ENCODE assay signal across 8 cellular contexts in genomic region chr17:79188048-79188447, GRCh38.
DNase-seq lines count a peak whose midpoint lies in the region; ATAC-seq and TF ChIP-seq lines count a peak whose summit lies in the region.

No MANE protein-coding gene starts in this region.

- H3K27ac Mint-ChIP-seq in endodermal cell (no peak overlapping the region), progenitor cell of endocrine pancreas (no peak overlapping the region)
- H3K27ac Mint-ChIP-seq in CD8-positive, alpha-beta memory T cell: no peak overlapping the region

- H3K4me3 ChIP-seq in endodermal cell (ENCODE audit: low read length): no peak overlapping the region
- H3K4me3 ChIP-seq in CD8-positive, alpha-beta memory T cell (ENCODE audit: low read length): no peak overlapping the region

- 38 to 69% methylated on average over 2 to 14 of the region's 14 CpGs for whole genome bisulfite sequencing in endodermal cell (ENCODE audit: insufficient coverage in 1 of 2, insufficient read length in 1 of 2), 2 experiments

- H3K27me3 ChIP-seq in endodermal cell (ENCODE audit: control insufficient read depth, insufficient read depth, low read length, poor library complexity, severe bottlenecking): peaks cover 39% of the 10 kb centered on the region
- peaks cover 7% of the 10 kb centered on the region for H3K27me3 ChIP-seq in CD8-positive, alpha-beta memory T cell (ENCODE audit: insufficient read depth, low read length, poor library complexity, severe bottlenecking)

- no peaks in the 10 kb centered on the region for H3K9me3 ChIP-seq in endodermal cell (ENCODE audit: control insufficient read depth, low read length)
- no peaks in the 10 kb centered on the region for H3K9me3 ChIP-seq in CD8-positive, alpha-beta memory T cell (ENCODE audit: low read length)

- H3K27me3 Mint-ChIP-seq in endodermal cell (ENCODE audit: insufficient read depth) (peaks cover 27% of the 10 kb centered on the region), progenitor cell of endocrine pancreas (peaks cover 90% of the 10 kb centered on the region)
- peaks cover 23 to 64% of the 10 kb centered on the region in 2 donors for H3K27me3 Mint-ChIP-seq in CD8-positive, alpha-beta memory T cell

- peak; percentile 90 for TF ChIP-seq CTCF in endodermal cell (conservative IDR thresholded peaks at IDR 0.05)
- TF ChIP-seq CTCF in progenitor cell of endocrine pancreas (IDR thresholded peaks at IDR 0.05; ENCODE audit: unreplicated experiment): peak; percentile 67

- no peak overlapping the region for H3K9ac ChIP-seq in endodermal cell (ENCODE audit: extremely low read depth, low read length, poor library complexity, severe bottlenecking)

- H3K9me3 Mint-ChIP-seq in endodermal cell (no peaks in the 10 kb centered on the region), progenitor cell of endocrine pancreas (ENCODE audit: low read depth) (no peaks in the 10 kb centered on the region)
- H3K9me3 Mint-ChIP-seq in CD8-positive, alpha-beta memory T cell: peaks cover 0 to 2% (median 0%) of the 10 kb centered on the region in 5 donors

- no peaks in the 10 kb centered on the region for H3K36me3 ChIP-seq in endodermal cell (ENCODE audit: control insufficient read depth, insufficient read depth, low read length)
- H3K36me3 ChIP-seq in CD8-positive, alpha-beta memory T cell (ENCODE audit: insufficient read depth, low read length): no peaks in the 10 kb centered on the region

- CTCF ChIA-PET in CD8-positive, alpha-beta memory T cell (lab: Charles Lee): no interaction called here

- no peak for ATAC-seq in HG03442 (IDR thresholded peaks at IDR 0.05; ENCODE audit: unreplicated experiment)

- H3K4me1 ChIP-seq in endodermal cell (ENCODE audit: control insufficient read depth, insufficient read depth, low read length): no peaks in the 10 kb centered on the region
- no peaks in the 10 kb centered on the region for H3K4me1 ChIP-seq in CD8-positive, alpha-beta memory T cell (ENCODE audit: insufficient read depth, low read length)

- no peak overlapping the region for H3K27ac ChIP-seq in endodermal cell (ENCODE audit: low read depth, low read length)
- no peak overlapping the region for H3K27ac ChIP-seq in CD8-positive, alpha-beta memory T cell (ENCODE audit: low read depth, low read length)

- no peaks in the 10 kb centered on the region for H3K36me3 Mint-ChIP-seq in endodermal cell (ENCODE audit: low read depth)
- no peaks in the 10 kb centered on the region for H3K36me3 Mint-ChIP-seq in progenitor cell of endocrine pancreas (ENCODE audit: insufficient read depth)
- no peaks in the 10 kb centered on the region for H3K36me3 Mint-ChIP-seq in CD8-positive, alpha-beta memory T cell

- H3K4me3 Mint-ChIP-seq in endodermal cell (no peak overlapping the region), progenitor cell of endocrine pancreas (ENCODE audit: low read depth) (no peak overlapping the region)
- H3K4me3 Mint-ChIP-seq in CD8-positive, alpha-beta memory T cell: no peak overlapping the region

- H3K4me1 Mint-ChIP-seq in endodermal cell (peaks cover 7% of the 10 kb centered on the region), progenitor cell of endocrine pancreas (ENCODE audit: low read depth) (peaks cover 2% of the 10 kb centered on the region)
- H3K4me1 Mint-ChIP-seq in CD8-positive, alpha-beta memory T cell: no peaks in the 10 kb centered on the region

- POLR2A ChIA-PET in CD8-positive, alpha-beta memory T cell (lab: Charles Lee): no interaction called here

- peak; percentile 13 to 32 for DNase-seq in NCI-H446 (lab: John Stamatoyannopoulos, UW)
- no peak for DNase-seq in NCI-H446 treated with DMSO at 0.1 percent for 48 hours (lab: John Stamatoyannopoulos, UW)
- peak; percentile 64 for DNase-seq in NCI-H2227 (lab: John Stamatoyannopoulos, UW; ENCODE audit: unreplicated experiment)
- peak; percentile 93 for DNase-seq in endodermal cell
- DNase-seq in progenitor cell of endocrine pancreas (ENCODE audit: low spot score, unreplicated experiment): peak; percentile 37
- DNase-seq in GOT3 (lab: John Stamatoyannopoulos, UW): no peak
- DNase-seq in CD8-positive, alpha-beta memory T cell: no peak

Comparison
In these comparisons a context has a peak if more than half of its experiments do, and no peak if none do; other contexts are left out.
1. DNase-seq: peak in NCI-H446 (2 of 2), NCI-H2227 (single experiment), endodermal cell (single experiment) and progenitor cell of endocrine pancreas (single experiment); none in NCI-H446 treated with DMSO at 0.1 percent for 48 hours (single experiment), GOT3 (single experiment) and CD8-positive, alpha-beta memory T cell (0 of 5).